8 cellular contexts compared by ENCODE assay signal in the genomic region with DNA sequence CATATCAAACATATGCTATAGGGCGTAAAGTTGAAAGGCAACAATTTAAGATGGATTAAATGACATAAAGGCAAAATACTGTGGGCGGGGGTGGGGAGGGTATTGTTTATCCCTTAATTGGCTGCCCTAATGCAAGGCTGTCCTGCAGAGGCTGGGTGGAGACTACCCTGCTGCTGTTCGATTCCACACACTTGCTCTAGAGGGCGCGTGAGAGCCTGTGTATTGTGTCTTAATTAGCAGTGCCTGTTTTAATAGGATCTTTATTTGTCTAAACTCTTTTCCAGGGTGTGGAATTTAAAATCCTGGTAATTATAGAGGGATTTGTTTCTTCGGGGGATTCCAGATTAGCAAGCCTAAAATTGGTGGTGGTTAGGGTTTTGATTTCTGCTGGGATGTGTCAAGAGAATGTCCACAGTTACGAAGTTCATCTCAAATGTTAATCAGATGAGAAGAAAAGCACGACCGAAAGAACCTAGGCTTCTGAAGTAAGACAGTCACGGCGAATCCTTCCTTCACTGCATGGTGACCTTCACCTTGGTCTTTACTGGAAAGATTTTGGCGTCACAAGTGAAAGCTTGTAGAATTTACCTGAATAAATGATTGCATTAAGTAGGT.
A peak's percentile ranks its signal among the peaks of the same experiment; 100 is the strongest.
DNase-seq lines count a peak whose midpoint lies in the region; ATAC-seq and TF ChIP-seq lines count a peak whose summit lies in the region.

No MANE protein-coding gene starts in this region.

- H3K36me3 ChIP-seq in KMS-11 (ENCODE audit: insufficient read depth) (no peaks in the 10 kb centered on the region), neural progenitor cell (no peaks in the 10 kb centered on the region)

- H3K4me1 Mint-ChIP-seq in WTC11: peaks cover 4% of the 10 kb centered on the region
- H3K4me1 Mint-ChIP-seq in neural progenitor cell: no peaks in the 10 kb centered on the region

- H3F3A ChIP-seq in neural progenitor cell (ENCODE audit: low read depth): no peaks in the 10 kb centered on the region

- H3K4me2 ChIP-seq in KMS-11: no peak overlapping the region
- no peak overlapping the region for H3K4me2 ChIP-seq in neural progenitor cell

- H4K20me1 ChIP-seq in KMS-11 (ENCODE audit: insufficient read depth) (no peaks in the 10 kb centered on the region), neural progenitor cell (ENCODE audit: low read depth) (no peaks in the 10 kb centered on the region)

- H3K4me3 ChIP-seq in KMS-11 (IDR thresholded peaks at IDR 0.05; ENCODE audit: insufficient read depth, low read depth, low read length) (no peak overlapping the region), neural progenitor cell (no peak overlapping the region)

- no peaks in the 10 kb centered on the region for H3K79me2 ChIP-seq in KMS-11 (ENCODE audit: insufficient read depth, low read depth)
- H3K79me2 ChIP-seq in neural progenitor cell (ENCODE audit: low read depth): no peaks in the 10 kb centered on the region

- POLR2A ChIA-PET in WTC11 (lab: Charles Lee): no interaction called here

- no peaks in the 10 kb centered on the region for H3K4me1 ChIP-seq in KMS-11 (ENCODE audit: low read depth, poor library complexity, severe bottlenecking)
- no peaks in the 10 kb centered on the region for H3K4me1 ChIP-seq in neural progenitor cell

- no peaks in the 10 kb centered on the region for H3K9me3 Mint-ChIP-seq in WTC11
- no peaks in the 10 kb centered on the region for H3K9me3 Mint-ChIP-seq in neural progenitor cell

- H3K9me3 ChIP-seq in neural progenitor cell (ENCODE audit: low read depth): no peaks in the 10 kb centered on the region

- H3K27me3 Mint-ChIP-seq in WTC11 (ENCODE audit: low read depth) (no peaks in the 10 kb centered on the region), neural progenitor cell (ENCODE audit: insufficient read depth, low read depth) (peaks cover 6% of the 10 kb centered on the region)

- H3K9ac ChIP-seq in KMS-11 (no peak overlapping the region), neural progenitor cell (no peak overlapping the region)

- no peaks in the 10 kb centered on the region for H3K27me3 ChIP-seq in KMS-11 (ENCODE audit: insufficient read depth, low read depth)
- no peaks in the 10 kb centered on the region for H3K27me3 ChIP-seq in neural progenitor cell

- H3K4me3 Mint-ChIP-seq in WTC11: no peak overlapping the region
- no peak overlapping the region for H3K4me3 Mint-ChIP-seq in neural progenitor cell

- H3K27ac ChIP-seq in KMS-11: no peak overlapping the region
- no peak overlapping the region for H3K27ac ChIP-seq in neural progenitor cell

- H3K27ac Mint-ChIP-seq in WTC11: no peak overlapping the region
- H3K27ac Mint-ChIP-seq in neural progenitor cell: no peak overlapping the region

- CTCF ChIA-PET in WTC11 (lab: Charles Lee): interaction anchor here (0.7 to 1.4 kb wide), 2 partner anchors 15 to 238 kb away, joined by 4 read pairs; no protein-coding TSS in a partner anchor

- DNase-seq in activated T-cell treated with anti-CD3 and anti-CD28 coated beads for 1 hour (ENCODE audit: low read depth): peak; percentile 24
- DNase-seq in activated T-cell treated with anti-CD3 and anti-CD28 coated beads, Interleukin-2, amount 50 U/mL, for 1 hour: no peak
- DNase-seq in WTC11 (ENCODE audit: low spot score): peak; percentile 74
- DNase-seq in neural progenitor cell (ENCODE audit: low spot score): peak; percentile 76
- DNase-seq in GOT3 (lab: John Stamatoyannopoulos, UW): no peak

- peak; percentile 83 for TF ChIP-seq CTCF in KMS-11 (conservative IDR thresholded peaks at IDR 0.05; ENCODE audit: low read depth, low read length)
- peak; percentile 67 for TF ChIP-seq CTCF in WTC11 (IDR thresholded peaks at IDR 0.05)
- peak; percentile 90 for TF ChIP-seq CTCF in neural progenitor cell (IDR thresholded peaks at IDR 0.05)

- no peak overlapping the region for H2AFZ ChIP-seq in KMS-11 (ENCODE audit: low read depth)
- no peak overlapping the region for H2AFZ ChIP-seq in neural progenitor cell (replicated peaks)

- no peaks in the 10 kb centered on the region for H3K36me3 Mint-ChIP-seq in WTC11
- H3K36me3 Mint-ChIP-seq in neural progenitor cell: no peaks in the 10 kb centered on the region

- ATAC-seq in WTC11: peak; percentile 98
- ATAC-seq in esophagus mucosa: peak; percentile 76
- ATAC-seq in HG02973 (IDR thresholded peaks at IDR 0.05; ENCODE audit: unreplicated experiment): no peak

TF ChIP-seq in WTC11, 78 proteins besides CTCF, POLR2A, EP300 and RAD21:
- TF ChIP-seq, protein P1, sequence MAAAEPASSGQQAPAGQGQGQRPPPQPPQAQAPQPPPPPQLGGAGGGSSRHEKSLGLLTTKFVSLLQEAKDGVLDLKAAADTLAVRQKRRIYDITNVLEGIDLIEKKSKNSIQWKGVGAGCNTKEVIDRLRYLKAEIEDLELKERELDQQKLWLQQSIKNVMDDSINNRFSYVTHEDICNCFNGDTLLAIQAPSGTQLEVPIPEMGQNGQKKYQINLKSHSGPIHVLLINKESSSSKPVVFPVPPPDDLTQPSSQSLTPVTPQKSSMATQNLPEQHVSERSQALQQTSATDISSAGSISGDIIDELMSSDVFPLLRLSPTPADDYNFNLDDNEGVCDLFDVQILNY (CRISPR knock-in tag; IDR thresholded peaks at IDR 0.05): no peak
- TF ChIP-seq SOX15 (CRISPR knock-in tag; IDR thresholded peaks at IDR 0.05): no peak
- TF ChIP-seq NFATC4 (CRISPR knock-in tag; IDR thresholded peaks at IDR 0.05): no peak
- no peak for TF ChIP-seq FOXJ3 (CRISPR knock-in tag; IDR thresholded peaks at IDR 0.05; ENCODE audit: borderline replicate concordance)
- no peak for TF ChIP-seq JAZF1 (CRISPR knock-in tag; IDR thresholded peaks at IDR 0.05)
- TF ChIP-seq ZNF232 (CRISPR knock-in tag; IDR thresholded peaks at IDR 0.05): no peak

Comparison
In these comparisons a context has a peak if more than half of its experiments do, and no peak if none do; other contexts are left out.
1. DNase-seq: peak in activated T-cell treated with anti-CD3 and anti-CD28 coated beads for 1 hour (single experiment), WTC11 (single experiment) and neural progenitor cell (single experiment); none in activated T-cell treated with anti-CD3 and anti-CD28 coated beads, Interleukin-2, amount 50 U/mL, for 1 hour (single experiment) and GOT3 (single experiment).
2. Peak in every context shown above with its lines, with median percentiles within 50 percentile points of each other: CTCF ChIP-seq.